16 cellular contexts compared by ENCODE assay signal in genomic region chr11:47242596-47243192, GRCh38. TPM values are rescaled to one million over a fixed set of nuclear protein-coding genes. Genes with fewer than 3 reads are reported as not detected.
A peak's percentile ranks its signal among the peaks of the same experiment; 100 is the strongest.
DNase-seq lines count a peak whose midpoint lies in the region; ATAC-seq, FAIRE-seq and TF ChIP-seq lines count a peak whose summit lies in the region.
"Had no signal": no experiment of that assay in that cellular context is flagged by ENCODE, and none has a peak within 500 bp of the region (broad histone marks: within the 10 kb centered on the region; RNA-seq: fewer than 3 reads in every experiment).

No MANE protein-coding gene starts in this region.

- H3K56ac ChIP-seq in H1 (replicated peaks; ENCODE audit: insufficient read length, low read depth, low read length): no peak overlapping the region

- peak overlapping the region; percentile 19 for H3K27ac Mint-ChIP-seq in activated CD4-positive, alpha-beta memory T cell treated with anti-CD3 and anti-CD28 coated beads for 36 hours
- no peak overlapping the region for H3K27ac Mint-ChIP-seq in activated CD4-positive, alpha-beta memory T cell treated with anti-CD3 and anti-CD28 coated beads, Interleukin-2, amount 10 ng/mL, durations not matched to agents 7 days and 5 days

- POLR2A ChIA-PET in activated CD4-positive, alpha-beta memory T cell treated with anti-CD3 and anti-CD28 coated beads for 36 hours (lab: Charles Lee): interaction anchor here (1.0 to 2.0 kb wide), 3 partner anchors 11 to 27 kb away, joined by 5 to 6 read pairs (median 6); partner anchors contain the start of gene DDB2
- POLR2A ChIA-PET in activated CD4-positive, alpha-beta memory T cell treated with anti-CD3 and anti-CD28 coated beads, Interleukin-2, amount 10 ng/mL, durations not matched to agents 7 days and 5 days (lab: Charles Lee): interaction anchor here (0.6 to 2.4 kb wide), 8 partner anchors 9 to 162 kb away, joined by 3 to 11 read pairs (median 4); partner anchors contain the start of gene DDB2
- POLR2A ChIA-PET in H1 (lab: Charles Lee; ENCODE audit: partially characterized antibody): interaction anchor here (0.9 to 11.4 kb wide), 13 partner anchors 8 to 80 kb away, joined by 3 to 138 read pairs (median 5); partner anchors contain the start of genes DDB2 and NR1H3

- H3K23ac ChIP-seq in H1 (ENCODE audit: insufficient read length): no peak overlapping the region

- peaks cover 2% of the 10 kb centered on the region; the same call in 1 of the 2 replicates for H3K23me2 ChIP-seq in H1 (ENCODE audit: low read depth, low read length)

- no peaks in the 10 kb centered on the region for H3F3A ChIP-seq in smooth muscle cell (ENCODE audit: low read depth)

- H3K4me2 ChIP-seq in H1 (ENCODE audit: insufficient read depth in 1 of 2, low read depth in 2 of 2, low read length in 2 of 2): no peak overlapping the region
- no peak overlapping the region for H3K4me2 ChIP-seq in smooth muscle cell

- no peak overlapping the region for H2BK120ac ChIP-seq in H1 (replicated peaks; ENCODE audit: low read depth, low read length)

- no peak overlapping the region for H4K5ac ChIP-seq in H1 (ENCODE audit: insufficient read length, low read depth, low read length)

- H3K27ac ChIP-seq in H1 (ENCODE audit: low read depth, low read length) (no peak overlapping the region), smooth muscle cell (ENCODE audit: low read depth) (peak overlapping the region; percentile 70)

- no peaks in the 10 kb centered on the region; the same call in 1 of the 2 replicates for H3K79me1 ChIP-seq in H1 (ENCODE audit: low read depth, low read length)

- CTCF ChIA-PET in activated CD4-positive, alpha-beta memory T cell treated with anti-CD3 and anti-CD28 coated beads for 36 hours (lab: Charles Lee): no interaction called here
- CTCF ChIA-PET in activated CD4-positive, alpha-beta memory T cell treated with anti-CD3 and anti-CD28 coated beads, Interleukin-2, amount 10 ng/mL, durations not matched to agents 7 days and 5 days (lab: Charles Lee): interaction anchor here (0.8 to 1.7 kb wide), 2 partner anchors 14 to 17 kb away, joined by 4 to 5 read pairs; no protein-coding TSS in a partner anchor
- CTCF ChIA-PET in H1 (lab: Charles Lee; ENCODE audit: partially characterized antibody): interaction anchor here (0.7 to 10.9 kb wide), 7 partner anchors 8 to 65 kb away, joined by 3 to 127 read pairs (median 7); partner anchors contain the start of genes DDB2 and NR1H3

- TF ChIP-seq EP300 in H1 (IDR thresholded peaks at IDR 0.05; ENCODE audit: borderline replicate concordance in 1 of 2, low read depth in 2 of 2, low read length in 2 of 2): no peak

- H3K36me3 Mint-ChIP-seq in activated CD4-positive, alpha-beta memory T cell treated with anti-CD3 and anti-CD28 coated beads for 36 hours: peaks cover 59% of the 10 kb centered on the region
- peaks cover 67% of the 10 kb centered on the region for H3K36me3 Mint-ChIP-seq in activated CD4-positive, alpha-beta memory T cell treated with anti-CD3 and anti-CD28 coated beads, Interleukin-2, amount 10 ng/mL, durations not matched to agents 7 days and 5 days (ENCODE audit: low read depth)

- no peak overlapping the region for H4K91ac ChIP-seq in H1 (replicated peaks; ENCODE audit: insufficient read length, low read length)

- peak overlapping the region; percentile 23 for H3K4me3 ChIP-seq in LNCaP clone FGC (ENCODE audit: low read depth, low read length)
- H3K4me3 ChIP-seq in H1 (ENCODE audit: extremely low read depth in 1 of 4, insufficient read depth in 2 of 4, low read depth in 3 of 4, low read length in 4 of 4): no peak overlapping the region
- no peak overlapping the region for H3K4me3 ChIP-seq in smooth muscle cell

- H2BK20ac ChIP-seq in H1 (ENCODE audit: low read length): no peak overlapping the region

- no peaks in the 10 kb centered on the region for H3K9me3 Mint-ChIP-seq in activated CD4-positive, alpha-beta memory T cell treated with anti-CD3 and anti-CD28 coated beads for 36 hours
- no peaks in the 10 kb centered on the region for H3K9me3 Mint-ChIP-seq in activated CD4-positive, alpha-beta memory T cell treated with anti-CD3 and anti-CD28 coated beads, Interleukin-2, amount 10 ng/mL, durations not matched to agents 7 days and 5 days
- H3K9me3 Mint-ChIP-seq: nephron progenitor cell, WTC11 had no signal

- intact Hi-C loops in activated CD4-positive, alpha-beta memory T cell treated with anti-CD3 and anti-CD28 coated beads for 36 hours (cut with micrococcal nuclease): no loop called here

- H2BK15ac ChIP-seq in H1 (ENCODE audit: low read length): no peak overlapping the region

- no peak for FAIRE-seq in H1 (lab: Jason Lieb, UNC)
- FAIRE-seq: GM18507 had no signal

- WGBS in H1 (ENCODE audit: extremely low coverage in 1 of 2, insufficient coverage in 1 of 2, insufficient read length in 1 of 2, insufficient replicate concordance in 2 of 2, low coverage in 1 of 2, low lambda C conversion rate in 2 of 2, missing lambda C conversion rate in 1 of 2), 2 experiments: 95% methylated on average over 18 of the region's 21 CpGs; no CpG with 5 or more reads in 1 of the 2 experiments
- 94% methylated on average over 21 of the region's 21 CpGs for WGBS in smooth muscle cell (ENCODE audit: low lambda C conversion rate)

- no peak overlapping the region for H2BK5ac ChIP-seq in H1 (ENCODE audit: low read depth, low read length)

- ATAC-seq in HG02763 (IDR thresholded peaks at IDR 0.05; ENCODE audit: unreplicated experiment): no peak
- ATAC-seq: WTC11 had no signal

- H3K4me3 Mint-ChIP-seq in activated CD4-positive, alpha-beta memory T cell treated with anti-CD3 and anti-CD28 coated beads for 36 hours: no peak overlapping the region
- H3K4me3 Mint-ChIP-seq in activated CD4-positive, alpha-beta memory T cell treated with anti-CD3 and anti-CD28 coated beads, Interleukin-2, amount 10 ng/mL, durations not matched to agents 7 days and 5 days: no peak overlapping the region
- H3K4me3 Mint-ChIP-seq: nephron progenitor cell, WTC11 had no signal

- peak; percentile 24; the same call in 1 of the 2 replicates for TF ChIP-seq CTCF in LNCaP clone FGC (IDR thresholded peaks at IDR 0.05; ENCODE audit: control insufficient read depth, extremely low read depth, insufficient read depth)
- no peak for TF ChIP-seq CTCF in H1 (IDR thresholded peaks at IDR 0.05; ENCODE audit: control extremely low read depth in 1 of 3, insufficient read depth in 1 of 3, low read depth in 1 of 3, low read length in 3 of 3)
- no peak for TF ChIP-seq CTCF in smooth muscle cell (IDR thresholded peaks at IDR 0.05; ENCODE audit: borderline replicate concordance, insufficient read depth, poor library complexity, severe bottlenecking)

- H4K8ac ChIP-seq in H1 (ENCODE audit: extremely low read depth, insufficient read depth, low read length): no peak overlapping the region

- H3K4me1 Mint-ChIP-seq in activated CD4-positive, alpha-beta memory T cell treated with anti-CD3 and anti-CD28 coated beads for 36 hours (ENCODE audit: low read depth): peaks cover 17% of the 10 kb centered on the region
- H3K4me1 Mint-ChIP-seq in activated CD4-positive, alpha-beta memory T cell treated with anti-CD3 and anti-CD28 coated beads, Interleukin-2, amount 10 ng/mL, durations not matched to agents 7 days and 5 days: peaks cover 14% of the 10 kb centered on the region
- H3K4me1 Mint-ChIP-seq: WTC11 had no signal

- H3K9ac ChIP-seq in H1 (replicated peaks in 1 of 4; ENCODE audit: extremely low read depth in 1 of 4, low read depth in 3 of 4, low read length in 3 of 4): no peak overlapping the region
- no peak overlapping the region for H3K9ac ChIP-seq in smooth muscle cell (ENCODE audit: low read depth)

- H3K4me1 ChIP-seq in H1 (replicated peaks in 1 of 4; ENCODE audit: control insufficient read depth in 3 of 4, insufficient read depth in 4 of 4, low read length in 3 of 4) (peaks cover 0 to 3% (median 0%) of the 10 kb centered on the region in 4 experiments; a peak in 1 of 7 replicates), smooth muscle cell (ENCODE audit: low read depth) (no peaks in the 10 kb centered on the region)

- H3K36me3 ChIP-seq in H1 (ENCODE audit: control insufficient read depth in 2 of 4, insufficient read depth in 4 of 4, low read length in 3 of 4) (peaks cover 20 to 50% (median 35%) of the 10 kb centered on the region in 4 experiments), smooth muscle cell (ENCODE audit: low read depth) (no peaks in the 10 kb centered on the region)

- peak in 1 of 2 experiments; percentile 40; a peak in 1 of 3 replicates for TF ChIP-seq POLR2A in H1 (IDR thresholded peaks at IDR 0.05; ENCODE audit: control extremely low read depth in 1 of 2, low read depth in 2 of 2, low read length in 2 of 2)

- no peak overlapping the region for H3K18ac ChIP-seq in H1 (ENCODE audit: extremely low read depth, low read length)

- H3K4ac ChIP-seq in H1 (replicated peaks; ENCODE audit: insufficient read length, low read depth, low read length): no peak overlapping the region

- no peak overlapping the region for H3K14ac ChIP-seq in H1 (ENCODE audit: insufficient read length)

- no peak overlapping the region for H2AFZ ChIP-seq in H1 (ENCODE audit: low read length)
- H2AFZ ChIP-seq in smooth muscle cell (ENCODE audit: low read depth): no peak overlapping the region

- no peak overlapping the region for H2AK5ac ChIP-seq in H1 (ENCODE audit: low read depth, low read length)

- no peak for DNase-seq in activated CD4-positive, alpha-beta memory T cell treated with anti-CD3 and anti-CD28 coated beads for 36 hours
- no peak for DNase-seq in activated CD4-positive, alpha-beta memory T cell treated with anti-CD3 and anti-CD28 coated beads, Interleukin-2, amount 10 ng/mL, durations not matched to agents 7 days and 5 days
- no peak for DNase-seq in LNCaP clone FGC (ENCODE audit: low read depth)
- DNase-seq in H1 (ENCODE audit: low read depth in 1 of 2, low spot score in 2 of 2): no peak
- DNase-seq in smooth muscle cell (lab: John Stamatoyannopoulos, UW; ENCODE audit: unreplicated experiment): no peak
- DNase-seq in medulla oblongata (ENCODE audit: extremely low spot score): no peak
- no peak for DNase-seq in GOT3 (lab: John Stamatoyannopoulos, UW)
- DNase-seq: glutamatergic neuron; NCI-H187 treated with DMSO at 0.1 percent for 48 hours; nephron progenitor cell; NK-92 treated with Interleukin-12 subunit alpha and Interleukin-12 subunit beta, amount 100 ng/mL, for 24 hours; stimulated activated naive CD4-positive, alpha-beta T cell; T-helper 1 cell had no signal

- no peaks in the 10 kb centered on the region for H3K27me3 Mint-ChIP-seq in activated CD4-positive, alpha-beta memory T cell treated with anti-CD3 and anti-CD28 coated beads for 36 hours
- no peaks in the 10 kb centered on the region for H3K27me3 Mint-ChIP-seq in activated CD4-positive, alpha-beta memory T cell treated with anti-CD3 and anti-CD28 coated beads, Interleukin-2, amount 10 ng/mL, durations not matched to agents 7 days and 5 days

- H4K20me1 ChIP-seq in H1 (replicated peaks in 1 of 2; ENCODE audit: control insufficient read depth in 1 of 2, insufficient read depth in 2 of 2, low read length in 2 of 2) (peaks cover 0 to 8% of the 10 kb centered on the region in 2 experiments), smooth muscle cell (ENCODE audit: low read depth) (no peaks in the 10 kb centered on the region)

- H3K9me3 ChIP-seq in H1 (ENCODE audit: insufficient read depth in 2 of 2, low read depth in 1 of 2, low read length in 1 of 2): no peaks in the 10 kb centered on the region
- H3K9me3 ChIP-seq in smooth muscle cell (replicated peaks; ENCODE audit: low read depth): no peaks in the 10 kb centered on the region

- no peak for TF ChIP-seq RAD21 in H1 (IDR thresholded peaks at IDR 0.05 in 1 of 2, conservative IDR thresholded peaks at IDR 0.05 in 1 of 2; ENCODE audit: low read depth in 2 of 2, low read length in 2 of 2)

- no peaks in the 10 kb centered on the region for H3K79me2 ChIP-seq in H1 (ENCODE audit: control insufficient read depth in 1 of 2, insufficient read depth in 2 of 2, low read length in 2 of 2)
- no peaks in the 10 kb centered on the region for H3K79me2 ChIP-seq in smooth muscle cell (ENCODE audit: low read depth)

- H2BK12ac ChIP-seq in H1 (ENCODE audit: low read depth, low read length): no peak overlapping the region

- no peaks in the 10 kb centered on the region for H3K27me3 ChIP-seq in H1 (replicated peaks in 1 of 4; ENCODE audit: control insufficient read depth in 3 of 4, extremely low read depth in 1 of 4, insufficient read depth in 3 of 4, low read length in 3 of 4)
- H3K27me3 ChIP-seq in smooth muscle cell (ENCODE audit: low read depth): no peaks in the 10 kb centered on the region

RNA-seq across cellular contexts. Expression of gene ACP2, which starts 5.9 kb away (rescaled TPM):
- total RNA-seq in activated CD4-positive, alpha-beta memory T cell treated with anti-CD3 and anti-CD28 coated beads for 36 hours: 10 to 100 TPM; 10.1 to 12.2 TPM
- 10 to 100 TPM; 26.6 to 27.1 TPM for total RNA-seq in activated CD4-positive, alpha-beta memory T cell treated with anti-CD3 and anti-CD28 coated beads, Interleukin-2, amount 10 ng/mL, durations not matched to agents 7 days and 5 days
- 17.8 and 18.9 TPM in 2 replicates for total RNA-seq in H1 (2021; fragmentation: NEBNext Ultra II Directional; extraction: Animal tissue kit (Norgen Biotek cat#: 25700))
- polyA plus RNA-seq in H1 (2011; rRNA removed): 19.8 and 24.4 TPM in 2 replicates
- polyA plus RNA-seq in H1 (2011; cell fraction: cytosol; rRNA removed): 13.4 TPM
- polyA plus RNA-seq in H1 (2011; cell fraction: nucleus; rRNA removed): 39.9 TPM
- 12.4 to 23.5 TPM (median 21.2 TPM) in 4 replicates for polyA plus RNA-seq in H1 (2012, experiment 1 of 2)
- 14.1 TPM for polyA plus RNA-seq in H1 (2012, experiment 2 of 2)
- 21.3 TPM for polyA plus RNA-seq in H1 (2013, experiment 1 of 2)
- polyA plus RNA-seq in H1 (2013, experiment 2 of 2): 21.1 TPM
- 21.8 and 29.4 TPM in 2 replicates for polyA minus RNA-seq in H1 (2011; rRNA and poly(A)+ RNA removed)
- polyA minus RNA-seq in H1 (2011; cell fraction: cytosol; rRNA and poly(A)+ RNA removed): 19.7 TPM
- polyA minus RNA-seq in H1 (2011; cell fraction: nucleus; rRNA and poly(A)+ RNA removed): 36.9 TPM
- total RNA-seq in smooth muscle cell: 31.4 and 62.4 TPM in 2 replicates
- polyA plus RNA-seq in smooth muscle cell: 25.0 and 26.3 TPM in 2 replicates

RNA-seq across cellular contexts. Expression of gene NR1H3, which starts 15.1 kb away (rescaled TPM):
- total RNA-seq in activated CD4-positive, alpha-beta memory T cell treated with anti-CD3 and anti-CD28 coated beads for 36 hours: 10 to 100 TPM; 13.0 to 14.0 TPM
- 10 to 100 TPM; 10.5 to 13.9 TPM for total RNA-seq in activated CD4-positive, alpha-beta memory T cell treated with anti-CD3 and anti-CD28 coated beads, Interleukin-2, amount 10 ng/mL, durations not matched to agents 7 days and 5 days
- total RNA-seq in H1 (2021; fragmentation: NEBNext Ultra II Directional; extraction: Animal tissue kit (Norgen Biotek cat#: 25700)): 19.9 and 21.2 TPM in 2 replicates
- polyA plus RNA-seq in H1 (2011; rRNA removed) (42.1 and 51.5 TPM in 2 replicates), smooth muscle cell (13.7 and 19.2 TPM in 2 replicates)
- polyA plus RNA-seq in H1 (2011; cell fraction: cytosol; rRNA removed): 39.9 TPM
- polyA plus RNA-seq in H1 (2011; cell fraction: nucleus; rRNA removed): 58.5 TPM
- 24.9 to 28.6 TPM (median 27.6 TPM) in 4 replicates for polyA plus RNA-seq in H1 (2012, experiment 1 of 2)
- polyA plus RNA-seq in H1 (2012, experiment 2 of 2): 19.2 TPM
- 11.7 TPM for polyA plus RNA-seq in H1 (2013, experiment 1 of 2)
- 11.6 TPM for polyA plus RNA-seq in H1 (2013, experiment 2 of 2)
- polyA minus RNA-seq in H1 (2011; rRNA and poly(A)+ RNA removed): 34.2 and 36.4 TPM in 2 replicates
- polyA minus RNA-seq in H1 (2011; cell fraction: cytosol; rRNA and poly(A)+ RNA removed): 18.3 TPM
- 18.3 TPM for polyA minus RNA-seq in H1 (2011; cell fraction: nucleus; rRNA and poly(A)+ RNA removed)
- 8.1 and 8.4 TPM in 2 replicates for total RNA-seq in smooth muscle cell

RNA-seq across cellular contexts. Expression of gene MADD, which starts 27.2 kb away (rescaled TPM):
- 10 to 100 TPM; 58.2 to 62.1 TPM for total RNA-seq in activated CD4-positive, alpha-beta memory T cell treated with anti-CD3 and anti-CD28 coated beads for 36 hours
- total RNA-seq in activated CD4-positive, alpha-beta memory T cell treated with anti-CD3 and anti-CD28 coated beads, Interleukin-2, amount 10 ng/mL, durations not matched to agents 7 days and 5 days: 100 to 1,000 TPM in 1 of 2 experiments, 10 to 100 TPM in 1; 99.4 to 107 TPM
- 43.7 and 45.4 TPM in 2 replicates for total RNA-seq in H1 (2021; fragmentation: NEBNext Ultra II Directional; extraction: Animal tissue kit (Norgen Biotek cat#: 25700))
- 32.5 and 48.3 TPM in 2 replicates for polyA plus RNA-seq in H1 (2011; rRNA removed)
- polyA plus RNA-seq in H1 (2011; cell fraction: cytosol; rRNA removed): 26.6 TPM
- polyA plus RNA-seq in H1 (2011; cell fraction: nucleus; rRNA removed): 91.6 TPM
- 33.0 to 36.2 TPM (median 35.4 TPM) in 4 replicates for polyA plus RNA-seq in H1 (2012, experiment 1 of 2)
- polyA plus RNA-seq in H1 (2012, experiment 2 of 2): 16.8 TPM
- 19.3 TPM for polyA plus RNA-seq in H1 (2013, experiment 1 of 2)
- 17.0 TPM for polyA plus RNA-seq in H1 (2013, experiment 2 of 2)
- polyA minus RNA-seq in H1 (2011; rRNA and poly(A)+ RNA removed): 76.0 and 80.1 TPM in 2 replicates
- polyA minus RNA-seq in H1 (2011; cell fraction: cytosol; rRNA and poly(A)+ RNA removed): 22.5 TPM
- 48.9 TPM for polyA minus RNA-seq in H1 (2011; cell fraction: nucleus; rRNA and poly(A)+ RNA removed)
- total RNA-seq in smooth muscle cell: 24.2 and 27.7 TPM in 2 replicates
- 13.1 and 15.0 TPM in 2 replicates for polyA plus RNA-seq in smooth muscle cell

RNA-seq across cellular contexts. Expression of gene DDB2, which starts 27.9 kb away (rescaled TPM):
- 100 to 1,000 TPM; 194 to 198 TPM for total RNA-seq in activated CD4-positive, alpha-beta memory T cell treated with anti-CD3 and anti-CD28 coated beads for 36 hours
- total RNA-seq in activated CD4-positive, alpha-beta memory T cell treated with anti-CD3 and anti-CD28 coated beads, Interleukin-2, amount 10 ng/mL, durations not matched to agents 7 days and 5 days: 100 to 1,000 TPM; 159 to 163 TPM
- 65.2 and 70.7 TPM in 2 replicates for total RNA-seq in H1 (2021; fragmentation: NEBNext Ultra II Directional; extraction: Animal tissue kit (Norgen Biotek cat#: 25700))
- 97.2 and 112 TPM in 2 replicates for polyA plus RNA-seq in H1 (2011; rRNA removed)
- 130 TPM for polyA plus RNA-seq in H1 (2011; cell fraction: cytosol; rRNA removed)
- 209 TPM for polyA plus RNA-seq in H1 (2011; cell fraction: nucleus; rRNA removed)
- polyA plus RNA-seq in H1 (2012, experiment 1 of 2): 122 to 126 TPM (median 125 TPM) in 4 replicates
- polyA plus RNA-seq in H1 (2012, experiment 2 of 2): 123 TPM
- 56.8 TPM for polyA plus RNA-seq in H1 (2013, experiment 1 of 2)
- polyA plus RNA-seq in H1 (2013, experiment 2 of 2): 53.9 TPM
- 82.9 and 91.7 TPM in 2 replicates for polyA minus RNA-seq in H1 (2011; rRNA and poly(A)+ RNA removed)
- polyA minus RNA-seq in H1 (2011; cell fraction: cytosol; rRNA and poly(A)+ RNA removed): 45.6 TPM
- 87.7 TPM for polyA minus RNA-seq in H1 (2011; cell fraction: nucleus; rRNA and poly(A)+ RNA removed)
- total RNA-seq in smooth muscle cell: 60.1 and 64.4 TPM in 2 replicates
- 96.0 and 104 TPM in 2 replicates for polyA plus RNA-seq in smooth muscle cell

RNA-seq across cellular contexts. Expression of gene PACSIN3, which starts 56.5 kb away (rescaled TPM):
- 1 to 10 TPM; 5.3 to 6.0 TPM for total RNA-seq in activated CD4-positive, alpha-beta memory T cell treated with anti-CD3 and anti-CD28 coated beads for 36 hours
- 1 to 10 TPM in 1 of 2 experiments, under 1 TPM in 1; 0.91 to 1.2 TPM for total RNA-seq in activated CD4-positive, alpha-beta memory T cell treated with anti-CD3 and anti-CD28 coated beads, Interleukin-2, amount 10 ng/mL, durations not matched to agents 7 days and 5 days
- total RNA-seq in H1 (2021; fragmentation: NEBNext Ultra II Directional; extraction: Animal tissue kit (Norgen Biotek cat#: 25700)): 47.2 and 59.3 TPM in 2 replicates
- polyA plus RNA-seq in H1 (2011; rRNA removed) (23.8 and 40.4 TPM in 2 replicates), smooth muscle cell (55.7 and 85.9 TPM in 2 replicates)
- polyA plus RNA-seq in H1 (2011; cell fraction: cytosol; rRNA removed): 48.2 TPM
- 53.1 TPM for polyA plus RNA-seq in H1 (2011; cell fraction: nucleus; rRNA removed)
- polyA plus RNA-seq in H1 (2012, experiment 1 of 2): 42.7 to 57.4 TPM (median 54.6 TPM) in 4 replicates
- 30.2 TPM for polyA plus RNA-seq in H1 (2012, experiment 2 of 2)
- 18.7 TPM for polyA plus RNA-seq in H1 (2013, experiment 1 of 2)
- polyA plus RNA-seq in H1 (2013, experiment 2 of 2): 19.4 TPM
- polyA minus RNA-seq in H1 (2011; rRNA and poly(A)+ RNA removed): 13.8 and 17.7 TPM in 2 replicates
- 36.3 TPM for polyA minus RNA-seq in H1 (2011; cell fraction: cytosol; rRNA and poly(A)+ RNA removed)
- polyA minus RNA-seq in H1 (2011; cell fraction: nucleus; rRNA and poly(A)+ RNA removed): 25.6 TPM
- total RNA-seq in smooth muscle cell: 24.8 and 27.3 TPM in 2 replicates
